In the genomic region with DNA sequence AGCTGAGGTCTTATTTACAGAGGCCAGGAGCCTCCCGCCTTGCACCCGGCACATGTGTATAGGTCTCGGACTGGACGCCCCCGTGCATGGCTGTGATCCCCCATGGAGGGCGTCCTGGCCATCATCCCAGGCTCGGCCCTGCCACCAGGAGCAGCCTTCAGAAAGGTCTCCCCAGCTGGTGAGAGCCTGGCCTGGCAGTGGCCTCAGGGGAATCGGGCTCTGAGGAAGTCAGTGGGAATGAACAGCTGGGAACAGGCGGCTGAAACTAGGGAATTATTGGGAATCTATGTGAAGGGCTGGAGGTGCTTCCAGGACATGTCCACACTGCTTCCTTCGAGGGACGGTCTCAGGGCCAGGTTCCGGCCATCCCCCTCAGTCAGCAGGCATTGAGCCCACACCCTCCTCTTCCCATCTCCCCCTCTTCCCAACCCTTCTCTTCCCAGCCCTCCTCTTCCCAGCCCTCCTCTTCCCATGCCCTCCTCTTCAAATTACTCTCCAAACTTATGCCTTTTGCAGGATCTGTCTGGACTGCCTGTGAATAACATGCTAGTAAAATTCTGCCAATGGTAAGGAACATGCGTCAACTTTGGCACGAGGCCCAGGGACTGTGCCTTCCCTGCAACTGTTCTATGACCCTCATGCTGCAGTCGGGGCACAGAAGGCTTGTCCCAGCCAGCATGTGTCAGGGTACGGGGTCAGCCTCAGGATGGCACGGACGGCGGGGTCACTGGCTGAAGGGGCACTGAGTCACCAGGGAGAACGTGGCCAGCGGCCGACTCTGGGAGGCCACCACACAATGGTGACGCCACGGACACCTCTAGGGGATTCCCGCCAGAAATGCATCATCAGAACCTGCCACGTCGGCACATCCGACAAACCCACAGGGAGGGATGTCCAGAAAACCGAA, we compare ENCODE assay signal across 10 cellular contexts. TPM values are rescaled to one million over a fixed set of nuclear protein-coding genes. Genes with fewer than 3 reads are reported as not detected.
DNase-seq lines count a peak whose midpoint lies in the region; ATAC-seq, FAIRE-seq and TF ChIP-seq lines count a peak whose summit lies in the region.
"Had no signal": no experiment of that assay in that cellular context is flagged by ENCODE, and none has a peak within 500 bp of the region (broad histone marks: within the 10 kb centered on the region; RNA-seq: fewer than 3 reads in every experiment).

No MANE protein-coding gene starts in this region.

- no peak overlapping the region for H3K56ac ChIP-seq in H1 (replicated peaks; ENCODE audit: insufficient read length, low read depth, low read length)

- ATAC-seq in naive thymus-derived CD8-positive, alpha-beta T cell, result no peak
- no peak for ATAC-seq in HG03097 (IDR thresholded peaks at IDR 0.05; ENCODE audit: low FRiP score, unreplicated experiment)

- peak overlapping the region in 6 of 10 donors; percentile 20 to 79 (median 48) for H3K27ac Mint-ChIP-seq in naive thymus-derived CD8-positive, alpha-beta T cell

- no peaks in the 10 kb centered on the region for H3K27me3 ChIP-seq in AG04450 (ENCODE audit: control insufficient read depth, insufficient read depth, low read length)
- no peaks in the 10 kb centered on the region for H3K27me3 ChIP-seq in H1 (replicated peaks in 1 of 4; ENCODE audit: control insufficient read depth in 3 of 4, extremely low read depth in 1 of 4, insufficient read depth in 3 of 4, low read length in 3 of 4)

- peak overlapping the region; percentile 31; the same call in 1 of the 2 replicates for H4K8ac ChIP-seq in H1 (ENCODE audit: extremely low read depth, insufficient read depth, low read length)

- POLR2A ChIA-PET in AG04450 (lab: Yijun Ruan, JAX), result no interaction called here
- POLR2A ChIA-PET in H1 (lab: Charles Lee; ENCODE audit: partially characterized antibody), result no interaction called here
- POLR2A ChIA-PET in naive thymus-derived CD8-positive, alpha-beta T cell (lab: Charles Lee), result no interaction called here

- 94% methylated on average over 29 of the region's 29 CpGs; no CpG with 5 or more reads in 1 of the 2 experiments for WGBS in H1 (ENCODE audit: extremely low coverage in 1 of 2, insufficient coverage in 1 of 2, insufficient read length in 1 of 2, insufficient replicate concordance in 2 of 2, low coverage in 1 of 2, low lambda C conversion rate in 2 of 2, missing lambda C conversion rate in 1 of 2), 2 experiments

- TF ChIP-seq POLR2A in H1 (IDR thresholded peaks at IDR 0.05; ENCODE audit: control extremely low read depth in 1 of 2, low read depth in 2 of 2, low read length in 2 of 2), result no peak

- H3K9me3 ChIP-seq in AG04450 (ENCODE audit: control insufficient read depth, insufficient read depth, low read length) (no peaks in the 10 kb centered on the region; the same call in 1 of the 2 replicates), H1 (ENCODE audit: insufficient read depth in 2 of 2, low read depth in 1 of 2, low read length in 1 of 2) (no peaks in the 10 kb centered on the region)

- in situ Hi-C loops in ACHN (cut with HindIII; ENCODE audit: low pct_ligation_motif_present, low pct_unique_long_range_greater_than_20kb, low sequenced_read_pairs), result no loop called here

- CTCF ChIA-PET in AG04450 (lab: Charles Lee) (no interaction called here), H1 (lab: Charles Lee; ENCODE audit: partially characterized antibody) (no interaction called here)

- no peak overlapping the region for H2BK20ac ChIP-seq in H1 (ENCODE audit: low read length)

- H3K4me1 ChIP-seq in H1 (replicated peaks in 1 of 4; ENCODE audit: control insufficient read depth in 3 of 4, insufficient read depth in 4 of 4, low read length in 3 of 4), result no peaks in the 10 kb centered on the region; a peak in 1 of 7 replicates

- H3K36me3 ChIP-seq in H1 (ENCODE audit: control insufficient read depth in 2 of 4, insufficient read depth in 4 of 4, low read length in 3 of 4), result peaks cover 0 to 2% (median 0%) of the 10 kb centered on the region in 4 experiments; a peak in 1 of 8 replicates

- TF ChIP-seq RAD21 in H1 (IDR thresholded peaks at IDR 0.05 in 1 of 2, conservative IDR thresholded peaks at IDR 0.05 in 1 of 2; ENCODE audit: low read depth in 2 of 2, low read length in 2 of 2), result no peak

- H2BK5ac ChIP-seq in H1 (ENCODE audit: low read depth, low read length), result no peak overlapping the region

- no peak for TF ChIP-seq EP300 in H1 (IDR thresholded peaks at IDR 0.05; ENCODE audit: borderline replicate concordance in 1 of 2, low read depth in 2 of 2, low read length in 2 of 2)

- H3K4me3 Mint-ChIP-seq in naive thymus-derived CD8-positive, alpha-beta T cell, result peak overlapping the region in 3 of 10 donors; percentile 33 to 63 (median 51)

- no peak overlapping the region for H3K23ac ChIP-seq in H1 (ENCODE audit: insufficient read length)

- no peak overlapping the region for H2AFZ ChIP-seq in H1 (ENCODE audit: low read length)

- no peak overlapping the region for H3K4me3 ChIP-seq in AG04450 (ENCODE audit: low read depth, low read length)
- H3K4me3 ChIP-seq in H1 (ENCODE audit: extremely low read depth in 1 of 4, insufficient read depth in 2 of 4, low read depth in 3 of 4, low read length in 4 of 4), result no peak overlapping the region

- H2BK15ac ChIP-seq in H1 (ENCODE audit: low read length), result no peak overlapping the region

- no peaks in the 10 kb centered on the region for H3K23me2 ChIP-seq in H1 (ENCODE audit: low read depth, low read length)

- H2AK5ac ChIP-seq in H1 (ENCODE audit: low read depth, low read length), result no peak overlapping the region

- no peak overlapping the region for H3K4ac ChIP-seq in H1 (replicated peaks; ENCODE audit: insufficient read length, low read depth, low read length)

- FAIRE-seq in H1 (lab: Jason Lieb, UNC), result no peak
- FAIRE-seq: D721Med had no signal

- peaks cover 0 to 4% (median 0%) of the 10 kb centered on the region in 9 donors for H3K9me3 Mint-ChIP-seq in naive thymus-derived CD8-positive, alpha-beta T cell

- H3K36me3 Mint-ChIP-seq in naive thymus-derived CD8-positive, alpha-beta T cell, result peaks cover 0 to 57% (median 9%) of the 10 kb centered on the region in 3 donors

- H2BK120ac ChIP-seq in H1 (replicated peaks; ENCODE audit: low read depth, low read length), result no peak overlapping the region

- peaks cover 4 to 7% of the 10 kb centered on the region in 2 experiments for H4K20me1 ChIP-seq in H1 (replicated peaks in 1 of 2; ENCODE audit: control insufficient read depth in 1 of 2, insufficient read depth in 2 of 2, low read length in 2 of 2)

- H3K79me2 ChIP-seq in H1 (ENCODE audit: control insufficient read depth in 1 of 2, insufficient read depth in 2 of 2, low read length in 2 of 2), result no peaks in the 10 kb centered on the region

- H4K91ac ChIP-seq in H1 (replicated peaks; ENCODE audit: insufficient read length, low read length), result no peak overlapping the region

- no peak overlapping the region for H4K5ac ChIP-seq in H1 (ENCODE audit: insufficient read length, low read depth, low read length)

- H3K18ac ChIP-seq in H1 (ENCODE audit: extremely low read depth, low read length), result no peak overlapping the region

- H3K14ac ChIP-seq in H1 (ENCODE audit: insufficient read length), result no peak overlapping the region

- H3K79me1 ChIP-seq in H1 (ENCODE audit: low read depth, low read length), result no peaks in the 10 kb centered on the region

- peak; percentile 47 for DNase-seq in AG04450 (ENCODE audit: low read depth, low spot score)
- peak; percentile 33 for DNase-seq in NCI-H1694 treated with DMSO at 0.1 percent for 48 hours (lab: John Stamatoyannopoulos, UW)
- no peak for DNase-seq in H1 (ENCODE audit: low read depth in 1 of 2, low spot score in 2 of 2)
- DNase-seq in naive thymus-derived CD8-positive, alpha-beta T cell, result peak in 1 of 10 donors; percentile 42
- DNase-seq in T-helper 2 cell, result no peak
- no peak for DNase-seq in ACHN
- no peak for DNase-seq in NCI-H1436 treated with DMSO at 0.1 percent for 48 hours (lab: John Stamatoyannopoulos, UW)
- DNase-seq: amygdala had no signal

- H3K27me3 Mint-ChIP-seq in naive thymus-derived CD8-positive, alpha-beta T cell, result no peaks in the 10 kb centered on the region

- no peak overlapping the region for H3K9ac ChIP-seq in H1 (replicated peaks in 1 of 4; ENCODE audit: extremely low read depth in 1 of 4, low read depth in 3 of 4, low read length in 3 of 4)

- no peak overlapping the region for H3K4me2 ChIP-seq in H1 (ENCODE audit: insufficient read depth in 1 of 2, low read depth in 2 of 2, low read length in 2 of 2)

- H2BK12ac ChIP-seq in H1 (ENCODE audit: low read depth, low read length), result no peak overlapping the region

- H3K4me1 Mint-ChIP-seq in naive thymus-derived CD8-positive, alpha-beta T cell, result peaks cover 0 to 6% (median 2%) of the 10 kb centered on the region in 4 donors

- TF ChIP-seq CTCF in AG04450 (IDR thresholded peaks at IDR 0.05; ENCODE audit: low read depth, low read length) (no peak), H1 (IDR thresholded peaks at IDR 0.05; ENCODE audit: control extremely low read depth in 1 of 3, insufficient read depth in 1 of 3, low read depth in 1 of 3, low read length in 3 of 3) (no peak)

- H3K27ac ChIP-seq in AG04450 (ENCODE audit: low read depth, low read length) (peak overlapping the region; percentile 61), H1 (ENCODE audit: low read depth, low read length) (no peak overlapping the region)

TF ChIP-seq in H1, 55 proteins besides CTCF, POLR2A, EP300 and RAD21 (continues in another document):
- TF ChIP-seq BRCA1 (IDR thresholded peaks at IDR 0.05; ENCODE audit: low read depth, low read length) (no peak), BCL11A (IDR thresholded peaks at IDR 0.05; ENCODE audit: low read depth in 2 of 2, low read length in 2 of 2) (no peak), SAP30 (IDR thresholded peaks at IDR 0.05; ENCODE audit: insufficient read depth, insufficient replicate concordance, low read length) (no peak), SRF (IDR thresholded peaks at IDR 0.05; ENCODE audit: low read depth, low read length) (no peak), KDM4A (IDR thresholded peaks at IDR 0.05; ENCODE audit: low read depth, low read length, severe bottlenecking) (no peak)

RNA-seq across cellular contexts. Expression of a gene that starts 24.2 kb away (rescaled TPM):
- polyA plus RNA-seq in AG04450 (2011; rRNA removed) (0.35 and 0.51 TPM in 2 replicates), H1 (2011; rRNA removed) (0.23 and 0.60 TPM in 2 replicates)
- 0.70 and 1.7 TPM in 2 replicates for polyA minus RNA-seq in AG04450 (2011; rRNA and poly(A)+ RNA removed)
- 0.21 and 0.28 TPM in 2 replicates for total RNA-seq in H1 (2021; fragmentation: NEBNext Ultra II Directional; extraction: Animal tissue kit (Norgen Biotek cat#: 25700))
- 0.21 TPM for polyA plus RNA-seq in H1 (2011; cell fraction: cytosol; rRNA removed)
- polyA plus RNA-seq in H1 (2011; cell fraction: nucleus; rRNA removed), result 1.2 TPM
- 0.09 to 0.21 TPM (median 0.11 TPM) in 3 of 4 replicates, not detected in the other for polyA plus RNA-seq in H1 (2012, experiment 1 of 2)
- 0.04 TPM for polyA plus RNA-seq in H1 (2012, experiment 2 of 2)
- polyA plus RNA-seq in H1 (2013, experiment 1 of 2), result 0.06 TPM
- 0.04 TPM for polyA plus RNA-seq in H1 (2013, experiment 2 of 2)
- 0.46 and 0.69 TPM in 2 replicates for polyA minus RNA-seq in H1 (2011; rRNA and poly(A)+ RNA removed)
- polyA minus RNA-seq in H1 (2011; cell fraction: cytosol; rRNA and poly(A)+ RNA removed), result 0.29 TPM
- polyA minus RNA-seq in H1 (2011; cell fraction: nucleus; rRNA and poly(A)+ RNA removed), result 0.80 TPM
- total RNA-seq in naive thymus-derived CD8-positive, alpha-beta T cell, result 10 to 100 TPM; 15.6 to 16.2 TPM
- polyA plus RNA-seq in naive thymus-derived CD8-positive, alpha-beta T cell, result 1 to 10 TPM in 1 of 3 donors, under 1 TPM in 2; 0.43 to 1.8 (median 0.67) TPM

Comparison
In these comparisons a context has a peak if more than half of its experiments do, and no peak if none do; other contexts are left out.
1. DNase-seq: peak in AG04450 (single experiment) and NCI-H1694 treated with DMSO at 0.1 percent for 48 hours (single experiment); none in H1 (0 of 2), T-helper 2 cell (0 of 5), ACHN (single experiment) and NCI-H1436 treated with DMSO at 0.1 percent for 48 hours (single experiment).